In genomic region chr2:29072971-29073725, GRCh38 we compare ENCODE assay signal across 32 cellular contexts. TPM values are rescaled to one million over a fixed set of nuclear protein-coding genes. Genes with fewer than 3 reads are reported as not detected.
"Had no signal": no experiment of that assay in that cellular context is flagged by ENCODE, and none has a peak within 500 bp of the region (broad histone marks: within the 10 kb centered on the region; RNA-seq: fewer than 3 reads in every experiment).

No MANE protein-coding gene starts in this region.

- H3K9me3 Mint-ChIP-seq: activated T-cell treated with anti-CD3 and anti-CD28 coated beads, Interleukin-2, amount 50 U/mL, for 24 hours; activated T-helper 1 cell treated with anti-CD3 and anti-CD28 coated beads, Interleukin-12 subunit alpha, Interleukin-12 subunit beta, Interleukin-2, Interleukin-4 antibody, amounts not matched to agents 30 ng/mL and 10 ng/mL and 1 ng/mL, durations not matched to agents 14 hours and 24 hours and 36 hours had no signal

- H3K27me3 Mint-ChIP-seq: activated naive CD8-positive, alpha-beta T cell; activated T-cell treated with anti-CD3 and anti-CD28 coated beads, Interleukin-2, amount 50 U/mL, for 24 hours had no signal

- H3K4me3 ChIP-seq: cardiac muscle cell, K562, Peyer's patch, SJCRH30 had no signal

- H3K36me3 ChIP-seq: brain microvascular endothelial cell, cardiac muscle cell, Peyer's patch, SJCRH30 had no signal

- H3K27ac Mint-ChIP-seq: activated naive CD8-positive, alpha-beta T cell; activated T-cell treated with anti-CD3 and anti-CD28 coated beads, Interleukin-2, amount 50 U/mL, for 24 hours; activated T-helper 1 cell treated with anti-CD3 and anti-CD28 coated beads, Interleukin-12 subunit alpha, Interleukin-12 subunit beta, Interleukin-2, Interleukin-4 antibody, amounts not matched to agents 30 ng/mL and 10 ng/mL and 1 ng/mL, durations not matched to agents 14 hours and 24 hours and 36 hours had no signal

- H3K4me3 Mint-ChIP-seq: activated naive CD8-positive, alpha-beta T cell; activated T-cell treated with anti-CD3 and anti-CD28 coated beads, Interleukin-2, amount 50 U/mL, for 24 hours; activated T-helper 1 cell treated with anti-CD3 and anti-CD28 coated beads, Interleukin-12 subunit alpha, Interleukin-12 subunit beta, Interleukin-2, Interleukin-4 antibody, amounts not matched to agents 30 ng/mL and 10 ng/mL and 1 ng/mL, durations not matched to agents 14 hours and 24 hours and 36 hours had no signal

- H3K9me3 ChIP-seq: Peyer's patch, SJCRH30, SK-N-SH had no signal

- H3K27ac ChIP-seq: brain microvascular endothelial cell, Peyer's patch, RWPE1, SJCRH30, VCaP had no signal

- H3K4me1 ChIP-seq: Peyer's patch, SJCRH30 had no signal

- DNase-seq: activated CD4-positive, alpha-beta T cell treated with anti-CD3 and anti-CD28 coated beads for 4 hours; activated CD4-positive, alpha-beta T cell treated with anti-CD3 and anti-CD28 coated beads, Interleukin-2, amount 50 U/mL, for 4 hours; activated effector memory CD4-positive, alpha-beta T cell treated with Interleukin-2 at 50 U/mL for 16 hours; activated naive CD4-positive, alpha-beta T cell; activated T-cell treated with anti-CD3 and anti-CD28 coated beads, Interleukin-2, amount 50 U/mL, for 24 hours; amygdala; brain microvascular endothelial cell; cerebellar nuclear complex; Karpas-422; MM.1S; NCI-H1105; NCI-H1436; NCI-H1694 treated with DMSO at 0.1 percent for 48 hours; NCI-H2029 treated with DMSO at 0.1 percent for 48 hours; NCI-H345; NCI-H510A; NK-92 treated with Interleukin-12 subunit alpha and Interleukin-12 subunit beta, amount 100 ng/mL, for 24 hours; OCI-M1; Peyer's patch; Right ventricle myocardium superior; SK-N-SH; T-helper 1 cell had no signal

- H3K36me3 Mint-ChIP-seq: activated naive CD8-positive, alpha-beta T cell had no signal

- H3K9ac ChIP-seq: SK-N-SH had no signal

- ATAC-seq: activated CD4-positive, CD25-positive, alpha-beta regulatory T cell treated with anti-CD3 and anti-CD28 coated beads, Interleukin-2, amount 50 U/mL, for 24 hours; K562 had no signal

- H3K4me2 ChIP-seq: SK-N-SH had no signal

- H3K27me3 ChIP-seq: brain microvascular endothelial cell, cardiac muscle cell, Peyer's patch, SJCRH30 had no signal

RNA-seq across cellular contexts. Expression of gene PCARE, which starts 1.2 kb away (rescaled TPM):
- total RNA-seq: activated T-helper 1 cell treated with anti-CD3 and anti-CD28 coated beads, Interleukin-12 subunit alpha, Interleukin-12 subunit beta, Interleukin-2, Interleukin-4 antibody, amounts not matched to agents 30 ng/mL and 10 ng/mL and 1 ng/mL, durations not matched to agents 14 hours and 24 hours and 36 hours; astrocyte; K562; Peyer's patch; T-helper 2 cell treated with Interferon-gamma antibody and Interleukin-4, amounts not matched to agents 100 ng/mL and 5 ng/mL, for 36 hours had no signal
- polyA plus RNA-seq: K562, SK-N-SH had no signal
